Comparison of ENCODE assay signal across 12 cellular contexts in the genomic region with DNA sequence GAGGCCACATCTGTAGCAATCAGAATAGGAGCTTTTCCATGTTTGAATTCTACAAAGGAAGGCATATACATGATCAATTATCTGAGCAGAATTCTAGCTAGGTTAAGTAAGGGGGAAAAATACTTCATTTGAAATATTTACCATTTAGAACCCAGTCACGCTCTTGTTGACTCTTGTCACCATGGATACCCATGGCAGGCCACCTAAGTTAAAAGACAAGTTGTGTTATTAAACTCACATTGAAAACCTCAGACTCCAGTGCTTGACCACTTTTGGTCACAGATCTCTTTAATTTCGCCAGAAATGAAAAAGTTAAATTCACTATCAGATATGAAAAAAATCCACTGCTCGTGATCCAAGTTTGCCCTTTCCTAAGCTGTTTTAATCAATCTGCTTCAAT. TPM values are rescaled to one million over a fixed set of nuclear protein-coding genes. Genes with fewer than 3 reads are reported as not detected.
A peak's percentile ranks its signal among the peaks of the same experiment; 100 is the strongest.
DNase-seq lines count a peak whose midpoint lies in the region; ATAC-seq and TF ChIP-seq lines count a peak whose summit lies in the region.
"Had no signal": no experiment of that assay in that cellular context is flagged by ENCODE, and none has a peak within 500 bp of the region (broad histone marks: within the 10 kb centered on the region; RNA-seq: fewer than 3 reads in every experiment).

No MANE protein-coding gene starts in this region.

- 0 out of 22 replicates have a peak overlapping the region, but pooled peaks of 1 of the 11 experiments have one; percentile 14 for H3K27ac ChIP-seq in BLaER1 treated with 17β-estradiol and CSF1 and Interleukin-3, amounts not matched to agents 10 nM and 100 nM
- peak overlapping the region; percentile 100 for H3K27ac ChIP-seq in GM23248
- H3K27ac ChIP-seq in mesodermal cell (ENCODE audit: low read depth, low read length, severe bottlenecking): peak overlapping the region; percentile 79
- peak overlapping the region in 2 of 8 donors; percentile 24 to 100 for H3K27ac ChIP-seq in spleen

- intact Hi-C loops in spleen (cut with DNase I; ENCODE audit: low total_unique reads): no loop called here

- peaks cover 81% of the 10 kb centered on the region for H3F3A ChIP-seq in GM23248 (ENCODE audit: insufficient read depth)

- peaks cover 65 to 75% (median 72%) of the 10 kb centered on the region in 10 experiments for H3K4me1 ChIP-seq in BLaER1 treated with 17β-estradiol and CSF1 and Interleukin-3, amounts not matched to agents 10 nM and 100 nM
- H3K4me1 ChIP-seq in GM23248 (ENCODE audit: insufficient read depth) (peaks cover 69% of the 10 kb centered on the region), adipocyte (ENCODE audit: control insufficient read depth, insufficient read depth, low read length) (peaks cover 71% of the 10 kb centered on the region), mesodermal cell (ENCODE audit: control insufficient read depth, insufficient read depth, low read length, poor library complexity, severe bottlenecking) (peaks cover 34% of the 10 kb centered on the region), spleen (peaks cover 38 to 81% (median 76%) of the 10 kb centered on the region in 6 donors)

- H3K9me2 ChIP-seq in GM23248 (ENCODE audit: insufficient read depth): no peaks in the 10 kb centered on the region

- ATAC-seq in GM21526 (IDR thresholded peaks at IDR 0.05; ENCODE audit: low FRiP score, unreplicated experiment): no peak
- ATAC-seq: HCT116 had no signal

- H3K4me2 ChIP-seq in BLaER1 treated with 17β-estradiol and CSF1 and Interleukin-3, amounts not matched to agents 10 nM and 100 nM: peak overlapping the region in 8 of 11 experiments; percentile 85 to 96 (median 92); a peak in 12 of 22 replicates
- peak overlapping the region; percentile 85 for H3K4me2 ChIP-seq in GM23248 (ENCODE audit: unreplicated experiment)

- H3K9me3 ChIP-seq in BLaER1 treated with 17β-estradiol and CSF1 and Interleukin-3, amounts not matched to agents 10 nM and 100 nM (replicated peaks in 1 of 11): no peaks in the 10 kb centered on the region
- H3K9me3 ChIP-seq in GM23248 (ENCODE audit: low read depth): no peaks in the 10 kb centered on the region
- H3K9me3 ChIP-seq in adipocyte (ENCODE audit: control insufficient read depth, low read length): no peaks in the 10 kb centered on the region
- no peaks in the 10 kb centered on the region for H3K9me3 ChIP-seq in mesodermal cell (ENCODE audit: control insufficient read depth, low read length)
- H3K9me3 ChIP-seq in spleen: no peaks in the 10 kb centered on the region

- in situ Hi-C loops in GM23248 (cut with MboI): no loop called here

- H3K27me3 ChIP-seq in BLaER1 treated with 17β-estradiol and CSF1 and Interleukin-3, amounts not matched to agents 10 nM and 100 nM: no peaks in the 10 kb centered on the region
- H3K27me3 ChIP-seq in GM23248 (replicated peaks; ENCODE audit: insufficient read depth) (no peaks in the 10 kb centered on the region), adipocyte (replicated peaks; ENCODE audit: control insufficient read depth, insufficient read depth, low read length) (no peaks in the 10 kb centered on the region), spleen (replicated peaks in 1 of 7) (no peaks in the 10 kb centered on the region)

- DNase-seq in GM23248 (peak; percentile 20), adipocyte (ENCODE audit: low read depth) (no peak), spleen (no peak), C1 segment of cervical spinal cord (lab: John Stamatoyannopoulos, UW) (no peak)
- no peak for DNase-seq in central memory CD4-positive, alpha-beta T cell
- DNase-seq: amniotic stem cell, COR-L47, NCI-H2081 treated with DMSO at 0.1 percent for 48 hours had no signal

- H2AFZ ChIP-seq in GM23248: no peak overlapping the region

- no peak for TF ChIP-seq POLR2A in spleen (IDR thresholded peaks at IDR 0.05)

- H3K4me3 ChIP-seq in BLaER1 treated with 17β-estradiol and CSF1 and Interleukin-3, amounts not matched to agents 10 nM and 100 nM: no peak overlapping the region; a peak in 1 of 20 replicates
- H3K4me3 ChIP-seq in GM23248: no peak overlapping the region
- peak overlapping the region; percentile 93 for H3K4me3 ChIP-seq in adipocyte (ENCODE audit: low read length)
- H3K4me3 ChIP-seq in mesodermal cell (ENCODE audit: extremely low read depth, insufficient read depth, low read length, poor library complexity, severe bottlenecking): no peak overlapping the region
- H3K4me3 ChIP-seq in spleen: peak overlapping the region in 1 of 8 donors; percentile 84

- no peak for TF ChIP-seq CTCF in spleen (IDR thresholded peaks at IDR 0.05 in 8 of 11, conservative IDR thresholded peaks at IDR 0.05 in 3 of 11)

- peaks cover 81% of the 10 kb centered on the region for H3K79me2 ChIP-seq in GM23248 (ENCODE audit: insufficient read depth)

- H3K36me3 ChIP-seq in BLaER1 treated with 17β-estradiol and CSF1 and Interleukin-3, amounts not matched to agents 10 nM and 100 nM: peaks cover 70 to 80% (median 77%) of the 10 kb centered on the region in 11 experiments
- H3K36me3 ChIP-seq in GM23248 (ENCODE audit: low read depth): peaks cover 76% of the 10 kb centered on the region
- peaks cover 75% of the 10 kb centered on the region for H3K36me3 ChIP-seq in adipocyte (ENCODE audit: control insufficient read depth, insufficient read depth, low read length, severe bottlenecking)
- peaks cover 66% of the 10 kb centered on the region for H3K36me3 ChIP-seq in mesodermal cell (ENCODE audit: control insufficient read depth, insufficient read depth, low read length)
- peaks cover 9 to 78% (median 70%) of the 10 kb centered on the region in 6 donors for H3K36me3 ChIP-seq in spleen

- peak overlapping the region in 6 of 11 experiments; percentile 4 to 39 (median 18); a peak in 7 of 22 replicates for H3K9ac ChIP-seq in BLaER1 treated with 17β-estradiol and CSF1 and Interleukin-3, amounts not matched to agents 10 nM and 100 nM
- H3K9ac ChIP-seq in GM23248 (peak overlapping the region; percentile 100), adipocyte (ENCODE audit: low read length) (peak overlapping the region; percentile 100)

- H4K20me1 ChIP-seq in BLaER1 treated with 17β-estradiol and CSF1 and Interleukin-3, amounts not matched to agents 10 nM and 100 nM: peaks cover 80 to 90% (median 86%) of the 10 kb centered on the region in 11 experiments
- peaks cover 43% of the 10 kb centered on the region for H4K20me1 ChIP-seq in GM23248 (ENCODE audit: insufficient read depth)

- WGBS in GM23248 (ENCODE audit: low coverage in 1 of 2, low lambda C conversion rate in 2 of 2, missing lambda C conversion rate in 2 of 2), 2 experiments: 84 to 89% methylated on average over 3 of the region's 3 CpGs
- 90 to 93% methylated on average over 2 to 3 of the region's 3 CpGs for WGBS in mesodermal cell (ENCODE audit: insufficient coverage in 2 of 2), 2 experiments
- WGBS in spleen, 5 donors: 81 to 88% (median 83%) methylated on average over 3 of the region's 3 CpGs

RNA-seq across cellular contexts. Expression of a gene that starts 4.1 kb away (rescaled TPM):
- total RNA-seq in GM23248 (2014; rRNA removed; shearing (Covaris generic)): 241 and 303 TPM in 2 replicates
- polyA plus RNA-seq in GM23248 (2016; fragmentation: Nextera tagmentation; extraction: Ambion mirVana): 595 and 643 TPM in 2 replicates
- polyA plus RNA-seq in mesodermal cell (2013, experiment 1 of 2): 516 TPM
- 561 TPM for polyA plus RNA-seq in mesodermal cell (2013, experiment 2 of 2)
- 1,000 to 10,000 TPM in 5 of 7 donors, 100 to 1,000 TPM in 2; 938 to 2,219 (median 1,164) TPM for total RNA-seq in spleen
- 100 to 1,000 TPM; 493 to 626 (median 515) TPM for polyA plus RNA-seq in spleen

RNA-seq across cellular contexts. Expression of a gene that starts 4.8 kb away (rescaled TPM):
- 13.2 and 16.8 TPM in 2 replicates for total RNA-seq in GM23248 (2014; rRNA removed; shearing (Covaris generic))
- polyA plus RNA-seq in GM23248 (2016; fragmentation: Nextera tagmentation; extraction: Ambion mirVana) (14.2 and 17.5 TPM in 2 replicates), spleen (10 to 100 TPM; 33.5 to 59.9 (median 39.4) TPM)
- 42.0 TPM for polyA plus RNA-seq in mesodermal cell (2013, experiment 1 of 2)
- polyA plus RNA-seq in mesodermal cell (2013, experiment 2 of 2): 54.5 TPM
- 10 to 100 TPM; 38.8 to 83.9 (median 53.7) TPM for total RNA-seq in spleen

RNA-seq across cellular contexts. Expression of a gene that starts 5.2 kb away (rescaled TPM):
- 3.4 and 3.7 TPM in 2 replicates for total RNA-seq in GM23248 (2014; rRNA removed; shearing (Covaris generic))
- polyA plus RNA-seq in GM23248 (2016; fragmentation: Nextera tagmentation; extraction: Ambion mirVana) (6.6 and 8.6 TPM in 2 replicates), spleen (10 to 100 TPM; 14.5 to 16.5 (median 16.4) TPM)
- polyA plus RNA-seq in mesodermal cell (2013, experiment 1 of 2): 15.3 TPM
- polyA plus RNA-seq in mesodermal cell (2013, experiment 2 of 2): 17.5 TPM
- total RNA-seq in spleen: 10 to 100 TPM; 15.9 to 35.3 (median 24.1) TPM

RNA-seq across cellular contexts. Expression of a gene that starts 53.1 kb away (rescaled TPM):
- 4.7 and 11.7 TPM in 2 replicates for total RNA-seq in GM23248 (2014; rRNA removed; shearing (Covaris generic))
- polyA plus RNA-seq in GM23248 (2016; fragmentation: Nextera tagmentation; extraction: Ambion mirVana) (6.3 and 6.5 TPM in 2 replicates), spleen (10 to 100 TPM; 15.6 to 26.3 (median 15.7) TPM)
- 0.37 TPM for polyA plus RNA-seq in mesodermal cell (2013, experiment 1 of 2)
- not detected for polyA plus RNA-seq in mesodermal cell (2013, experiment 2 of 2)
- 10 to 100 TPM; 18.9 to 55.0 (median 29.1) TPM for total RNA-seq in spleen

Comparison
In these comparisons a context has a peak if more than half of its experiments do, and no peak if none do; other contexts are left out.
1. H3K9ac ChIP-seq: peak in every context shown above with its lines; median percentile 100 in GM23248; 100 in adipocyte; 18 in BLaER1 treated with 17β-estradiol and CSF1 and Interleukin-3, amounts not matched to agents 10 nM and 100 nM.